In genomic region chr2:239742377-239742776, GRCh38 we compare ENCODE assay signal across 29 cellular contexts.
"Had no signal": no experiment of that assay in that cellular context is flagged by ENCODE, and none has a peak within 500 bp of the region (broad histone marks: within the 10 kb centered on the region; RNA-seq: fewer than 3 reads in every experiment).

No MANE protein-coding gene starts in this region.

- H3K27ac ChIP-seq: adrenal gland, body of pancreas, coronary artery, dorsolateral prefrontal cortex, foreskin keratinocyte, gastrocnemius medialis had no signal

- ATAC-seq: activated CD4-positive, alpha-beta T cell treated with anti-CD3 and anti-CD28 coated beads for 36 hours; activated CD8-positive, alpha-beta memory T cell treated with anti-CD3 and anti-CD28 coated beads, Interleukin-2, amount 10 ng/mL, durations not matched to agents 7 days and 5 days; activated CD8-positive, alpha-beta T cell treated with anti-CD3 and anti-CD28 coated beads, Interleukin-2, amount 10 ng/mL, durations not matched to agents 7 days and 5 days; activated naive CD8-positive, alpha-beta T cell treated with anti-CD3 and anti-CD28 coated beads, Interleukin-2, amount 50 U/mL, for 24 hours; body of pancreas; esophagus mucosa; foreskin keratinocyte; gastrocnemius medialis had no signal

- H3K4me3 ChIP-seq: adrenal gland, body of pancreas, coronary artery, dorsolateral prefrontal cortex, gastrocnemius medialis had no signal

- DNase-seq: activated CD4-positive, alpha-beta memory T cell treated with anti-CD3 and anti-CD28 coated beads for 36 hours; activated CD4-positive, alpha-beta T cell treated with anti-CD3 and anti-CD28 coated beads for 36 hours; activated CD4-positive, alpha-beta T cell treated with anti-CD3 and anti-CD28 coated beads, Interleukin-2, amount 10 ng/mL, durations not matched to agents 24 days and 14 days; activated CD4-positive, CD25-positive, alpha-beta regulatory T cell; activated CD4-positive, CD25-positive, alpha-beta regulatory T cell treated with anti-CD3 and anti-CD28 coated beads, Interleukin-2, amount 50 U/mL, for 72 hours; activated CD8-positive, alpha-beta memory T cell treated with anti-CD3 and anti-CD28 coated beads, Interleukin-2, amount 10 ng/mL, durations not matched to agents 7 days and 5 days; activated CD8-positive, alpha-beta memory T cell treated with anti-CD3 and anti-CD28 coated beads, Interleukin-2, amount 50 U/mL, for 4 hours; activated CD8-positive, alpha-beta T cell treated with anti-CD3 and anti-CD28 coated beads, Interleukin-2, amount 10 ng/mL, durations not matched to agents 7 days and 5 days; activated effector memory CD4-positive, alpha-beta T cell treated with anti-CD3 and anti-CD28 coated beads, Interleukin-2, amount 50 U/mL, for 16 hours; activated naive CD4-positive, alpha-beta T cell treated with anti-CD3 and anti-CD28 coated beads for 36 hours; activated naive CD8-positive, alpha-beta T cell treated with anti-CD3 and anti-CD28 coated beads for 36 hours; activated naive CD8-positive, alpha-beta T cell treated with anti-CD3 and anti-CD28 coated beads, Interleukin-2, amount 50 U/mL, for 24 hours; activated T-cell treated with anti-CD3 and anti-CD28 coated beads, Interleukin-2, amount 50 U/mL, for 1 hour; activated T-cell treated with anti-CD3 and anti-CD28 coated beads, Interleukin-2, amount 50 U/mL, for 48 hours; adrenal gland; amygdala; aorta; body of pancreas; central memory CD4-positive, alpha-beta T cell; cerebellar nuclear complex; dorsolateral prefrontal cortex; effector memory CD4-positive, alpha-beta T cell; endodermal cell; foreskin keratinocyte; gastrocnemius medialis; glutamatergic neuron; T-helper 2 cell had no signal

- H3K36me3 ChIP-seq: adrenal gland, gastrocnemius medialis had no signal

- H3K9me3 ChIP-seq: adrenal gland, body of pancreas, gastrocnemius medialis had no signal

- H3K4me1 ChIP-seq: adrenal gland, body of pancreas, foreskin keratinocyte, gastrocnemius medialis had no signal

- H3K27me3 ChIP-seq: adrenal gland, body of pancreas, dorsolateral prefrontal cortex, gastrocnemius medialis had no signal
